Comparison of ENCODE assay signal across 8 cellular contexts in the genomic region with DNA sequence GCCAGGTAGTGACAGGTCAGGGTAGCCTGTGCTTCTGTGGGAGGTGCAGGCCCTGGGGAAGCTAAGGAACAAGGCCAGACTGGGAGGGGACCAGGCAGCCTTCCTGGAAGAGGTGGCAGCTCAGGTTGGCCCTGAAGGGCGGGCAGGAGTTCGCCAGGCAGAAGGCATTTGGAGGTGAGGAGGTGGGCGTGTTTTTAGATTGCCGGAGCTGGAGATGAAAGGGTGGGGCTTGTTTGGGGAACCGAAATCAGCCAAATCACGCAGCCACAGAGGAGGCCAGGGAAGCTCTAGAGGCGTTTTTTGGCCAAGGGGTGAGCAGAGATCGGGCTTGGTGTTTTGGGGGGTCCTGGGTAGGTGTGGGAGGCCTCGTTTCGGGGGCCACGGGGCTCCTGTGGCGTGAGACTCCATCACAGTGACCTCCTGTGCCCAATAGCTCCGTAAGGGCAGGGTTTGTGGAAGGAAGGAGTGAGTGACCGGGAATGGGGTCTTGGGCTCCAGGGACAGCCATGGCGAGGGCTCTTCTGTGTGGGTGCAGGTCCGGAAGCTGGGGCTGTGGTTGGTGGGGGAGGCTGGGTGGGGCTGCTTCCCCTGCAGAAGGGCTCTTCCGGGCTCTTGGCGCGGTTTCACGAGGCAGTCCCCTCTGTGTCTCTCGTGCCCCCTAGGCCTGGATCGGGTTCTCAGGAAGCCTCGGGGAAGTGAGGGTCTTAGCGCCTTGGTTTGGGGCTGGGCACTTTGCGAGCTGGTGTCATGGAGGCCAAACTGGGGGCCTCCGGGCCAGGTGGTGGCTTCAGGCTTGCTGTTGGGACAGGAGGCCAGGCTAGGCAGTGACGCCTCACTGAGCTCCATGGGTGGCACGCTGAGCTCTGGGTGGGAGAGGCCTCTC. TPM values are rescaled to one million over a fixed set of nuclear protein-coding genes. Genes with fewer than 3 reads are reported as not detected.
DNase-seq lines count a peak whose midpoint lies in the region; ATAC-seq and TF ChIP-seq lines count a peak whose summit lies in the region.

No MANE protein-coding gene starts in this region.

- H3K4me3 ChIP-seq in spleen, result peak overlapping the region; percentile 27 to 72 (median 42)

- no peak for TF ChIP-seq POLR2A in spleen (IDR thresholded peaks at IDR 0.05)

- no peak for TF ChIP-seq CTCF in spleen (IDR thresholded peaks at IDR 0.05 in 8 of 11, conservative IDR thresholded peaks at IDR 0.05 in 3 of 11)

- H3K27me3 Mint-ChIP-seq in central memory CD8-positive, alpha-beta T cell, result no peaks in the 10 kb centered on the region

- 6 to 32% (median 20%) methylated on average over 14 to 28 of the region's 28 CpGs for WGBS in spleen, 5 donors

- H3K4me1 Mint-ChIP-seq in central memory CD8-positive, alpha-beta T cell, result peaks cover 92% of the 10 kb centered on the region

- H3K36me3 ChIP-seq in spleen, result peaks cover 0 to 11% (median 0%) of the 10 kb centered on the region in 6 donors

- H3K9me3 ChIP-seq in spleen, result no peaks in the 10 kb centered on the region

- in situ Hi-C loops in ACHN (cut with HindIII; ENCODE audit: low pct_ligation_motif_present, low pct_unique_long_range_greater_than_20kb, low sequenced_read_pairs), result no loop called here

- peak overlapping the region; percentile 90 to 98 (median 92) for H3K27ac ChIP-seq in spleen

- peaks cover 17% of the 10 kb centered on the region for H3K36me3 Mint-ChIP-seq in central memory CD8-positive, alpha-beta T cell (ENCODE audit: insufficient read depth)

- DNase-seq in SKM-1 (lab: John Stamatoyannopoulos, UW; ENCODE audit: unreplicated experiment) (peak; percentile 76), spleen (peak; percentile 93), ACHN (no peak), dedifferentiated amniotic fluid mesenchymal stem cell (ENCODE audit: extremely low spot score) (no peak), cerebellum (ENCODE audit: low spot score) (no peak)
- peak in 1 of 2 donors; percentile 34 for DNase-seq in central memory CD8-positive, alpha-beta T cell (ENCODE audit: low spot score in 2 of 2)

- peak overlapping the region; percentile 96 for H3K4me3 Mint-ChIP-seq in central memory CD8-positive, alpha-beta T cell

- H3K4me1 ChIP-seq in spleen, result peaks cover 57 to 100% (median 99%) of the 10 kb centered on the region in 6 donors

- peak overlapping the region; percentile 97 for H3K27ac Mint-ChIP-seq in central memory CD8-positive, alpha-beta T cell (ENCODE audit: low read depth)

- intact Hi-C loops in spleen (cut with DNase I; ENCODE audit: low total_unique reads), result no loop called here

- peak; percentile 46 for ATAC-seq in GM18870 (IDR thresholded peaks at IDR 0.05; ENCODE audit: unreplicated experiment)
- ATAC-seq in HG02885 (IDR thresholded peaks at IDR 0.05; ENCODE audit: poor library complexity, unreplicated experiment), result peak; percentile 77
- ATAC-seq in central memory CD8-positive, alpha-beta T cell (replicated peaks; ENCODE audit: extremely low read depth, poor library complexity, severe bottlenecking), result peak; percentile 84

- H3K27me3 ChIP-seq in spleen (replicated peaks in 1 of 7), result no peaks in the 10 kb centered on the region

- no peaks in the 10 kb centered on the region for H3K9me3 Mint-ChIP-seq in central memory CD8-positive, alpha-beta T cell

RNA-seq across cellular contexts. Expression of a gene that starts 7.8 kb away (rescaled TPM):
- total RNA-seq in spleen, result 100 to 1,000 TPM in 5 of 7 donors, 10 to 100 TPM in 2; 68.6 to 158 (median 126) TPM
- polyA plus RNA-seq in spleen, result 10 to 100 TPM in 2 of 3 donors, 1 to 10 TPM in 1; 9.8 to 32.3 (median 16.3) TPM
- total RNA-seq in cerebellum, result 6.4 TPM

Comparison
In these comparisons a context has a peak if more than half of its experiments do, and no peak if none do; other contexts are left out.
1. DNase-seq: peak in SKM-1 (single experiment) and spleen (single experiment); none in ACHN (single experiment), dedifferentiated amniotic fluid mesenchymal stem cell (single experiment) and cerebellum (single experiment).
2. Peak in every context shown above with its lines, with median percentiles within 50 percentile points of each other: ATAC-seq.